Comparison of ENCODE assay signal across 8 cellular contexts in the genomic region with DNA sequence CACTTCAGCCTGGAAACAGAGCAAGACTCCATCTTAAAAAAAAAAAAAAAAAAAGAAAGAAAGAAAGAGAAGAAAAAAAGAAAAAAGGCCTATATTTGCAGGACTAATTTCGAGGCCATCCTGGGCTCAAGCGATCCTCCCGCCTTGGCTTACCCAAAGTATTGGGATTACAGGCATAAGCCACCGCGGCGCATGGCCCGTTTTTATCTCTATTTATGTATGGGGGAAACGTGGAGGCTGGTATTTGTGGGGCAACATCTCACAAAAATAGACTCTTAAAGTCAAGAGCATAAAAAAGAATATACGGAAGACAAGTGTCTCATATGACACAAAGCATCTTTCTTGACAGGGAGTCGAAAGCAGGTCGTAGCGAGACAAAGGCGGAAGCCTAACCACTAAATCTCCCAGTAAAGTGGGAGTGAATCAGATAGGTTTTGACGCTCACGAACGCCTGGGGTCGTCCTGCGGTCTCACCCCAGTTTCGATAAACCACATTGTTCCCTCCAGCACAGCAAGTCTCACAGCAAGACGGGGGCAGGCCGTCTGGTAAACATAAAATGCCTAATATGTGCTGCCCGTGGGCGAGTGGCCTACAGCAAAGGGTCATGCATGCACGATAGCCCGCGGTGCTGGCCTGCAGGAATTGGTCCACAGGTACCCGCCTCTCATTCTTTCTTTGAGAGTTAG. TPM values are rescaled to one million over a fixed set of nuclear protein-coding genes. Genes with fewer than 3 reads are reported as not detected.
DNase-seq lines count a peak whose midpoint lies in the region; ATAC-seq and TF ChIP-seq lines count a peak whose summit lies in the region.

No MANE protein-coding gene starts in this region.

- no peak for TF ChIP-seq POLR2A in heart left ventricle (IDR thresholded peaks at IDR 0.05)

- no peak for ATAC-seq in heart left ventricle
- ATAC-seq in left cardiac atrium = no peak
- no peak for ATAC-seq in lower lobe of right lung

- H3K27me3 Mint-ChIP-seq in activated naive CD4-positive, alpha-beta T cell treated with anti-CD3 and anti-CD28 coated beads, Interleukin-2, amount 10 ng/mL, durations not matched to agents 7 days and 5 days = peaks cover 38% of the 10 kb centered on the region
- peaks cover 27% of the 10 kb centered on the region for H3K27me3 Mint-ChIP-seq in type B pancreatic cell

- CTCF ChIA-PET in activated naive CD4-positive, alpha-beta T cell treated with anti-CD3 and anti-CD28 coated beads, Interleukin-2, amount 10 ng/mL, durations not matched to agents 7 days and 5 days (lab: Charles Lee) = interaction anchor here (1.2 kb wide), 3 partner anchors 33 to 37 kb away, joined by 3 read pairs; no protein-coding TSS in a partner anchor

- peaks cover 13% of the 10 kb centered on the region for H3K36me3 Mint-ChIP-seq in activated naive CD4-positive, alpha-beta T cell treated with anti-CD3 and anti-CD28 coated beads, Interleukin-2, amount 10 ng/mL, durations not matched to agents 7 days and 5 days
- peaks cover 14% of the 10 kb centered on the region for H3K36me3 Mint-ChIP-seq in type B pancreatic cell

- no peaks in the 10 kb centered on the region for H3K27me3 ChIP-seq in heart left ventricle
- H3K27me3 ChIP-seq in lower lobe of right lung (ENCODE audit: low read depth) = no peaks in the 10 kb centered on the region

- H3K4me1 Mint-ChIP-seq in activated naive CD4-positive, alpha-beta T cell treated with anti-CD3 and anti-CD28 coated beads, Interleukin-2, amount 10 ng/mL, durations not matched to agents 7 days and 5 days = peaks cover 83% of the 10 kb centered on the region
- H3K4me1 Mint-ChIP-seq in type B pancreatic cell (ENCODE audit: unreplicated experiment) = peaks cover 40% of the 10 kb centered on the region

- H3K4me3 ChIP-seq in heart left ventricle = peak overlapping the region in 6 of 12 donors; percentile 70 to 93 (median 82)
- peak overlapping the region; percentile 84 for H3K4me3 ChIP-seq in lower lobe of right lung

- H3K36me3 ChIP-seq in heart left ventricle = peaks cover 0 to 2% (median 0%) of the 10 kb centered on the region in 9 donors
- no peaks in the 10 kb centered on the region for H3K36me3 ChIP-seq in lower lobe of right lung

- no peak for DNase-seq in heart left ventricle
- no peak for DNase-seq in left cardiac atrium
- DNase-seq in activated naive CD4-positive, alpha-beta T cell treated with anti-CD3 and anti-CD28 coated beads, Interleukin-2, amount 10 ng/mL, durations not matched to agents 7 days and 5 days = peak; percentile 66
- DNase-seq in lower lobe of right lung = no peak
- DNase-seq in type B pancreatic cell (ENCODE audit: extremely low spot score, unreplicated experiment) = no peak
- no peak for DNase-seq in A172 (ENCODE audit: low spot score)
- no peak for DNase-seq in EL
- DNase-seq in SW480 (ENCODE audit: low spot score) = no peak

- H3K27ac ChIP-seq in heart left ventricle (peak overlapping the region in 9 of 12 donors; percentile 92 to 100 (median 97)), lower lobe of right lung (peak overlapping the region; percentile 97)

- TF ChIP-seq CTCF in heart left ventricle (IDR thresholded peaks at IDR 0.05) (no peak), lower lobe of right lung (IDR thresholded peaks at IDR 0.05) (no peak), type B pancreatic cell (conservative IDR thresholded peaks at IDR 0.05) (no peak)

- H3K9me3 ChIP-seq in heart left ventricle (no peaks in the 10 kb centered on the region), lower lobe of right lung (no peaks in the 10 kb centered on the region)

- intact Hi-C loops in heart left ventricle (cut with DNase I) (loop anchor here in 3 of 10 donors (5.0 kb wide), 2 partner anchors 34 to 41 kb away; partner anchors contain the start of gene TRIM52 (in 2 of the 3)), left cardiac atrium (cut with DNase I) (no loop called here), lower lobe of right lung (cut with DNase I) (no loop called here)

- H3K9me3 Mint-ChIP-seq in activated naive CD4-positive, alpha-beta T cell treated with anti-CD3 and anti-CD28 coated beads, Interleukin-2, amount 10 ng/mL, durations not matched to agents 7 days and 5 days = no peaks in the 10 kb centered on the region
- H3K9me3 Mint-ChIP-seq in type B pancreatic cell = no peaks in the 10 kb centered on the region

- 58 to 74% (median 67%) methylated on average over 19 to 27 of the region's 27 CpGs for WGBS in heart left ventricle, 4 donors

- peak overlapping the region; percentile 96 for H3K4me3 Mint-ChIP-seq in activated naive CD4-positive, alpha-beta T cell treated with anti-CD3 and anti-CD28 coated beads, Interleukin-2, amount 10 ng/mL, durations not matched to agents 7 days and 5 days
- H3K4me3 Mint-ChIP-seq in type B pancreatic cell = peak overlapping the region; percentile 99

- peaks cover 0 to 65% (median 25%) of the 10 kb centered on the region in 12 donors for H3K4me1 ChIP-seq in heart left ventricle
- peaks cover 58% of the 10 kb centered on the region for H3K4me1 ChIP-seq in lower lobe of right lung

- peak overlapping the region; percentile 98 for H3K27ac Mint-ChIP-seq in activated naive CD4-positive, alpha-beta T cell treated with anti-CD3 and anti-CD28 coated beads, Interleukin-2, amount 10 ng/mL, durations not matched to agents 7 days and 5 days
- peak overlapping the region; percentile 100 for H3K27ac Mint-ChIP-seq in type B pancreatic cell

RNA-seq across cellular contexts. Expression of gene TRIM41, which starts 1.8 kb away (rescaled TPM):
- 10 to 100 TPM; 12.3 to 27.3 (median 23.9) TPM for total RNA-seq in heart left ventricle
- polyA plus RNA-seq in heart left ventricle = 10 to 100 TPM; 20.2 TPM
- total RNA-seq in left cardiac atrium = 10 to 100 TPM; 17.1 to 19.1 TPM
- total RNA-seq in lower lobe of right lung = 29.1 TPM
- total RNA-seq in type B pancreatic cell (ENCODE audit: low replicate concordance) = 22.1 and 31.2 TPM in 2 replicates
- 10.3 and 18.2 TPM in 2 replicates for total RNA-seq in A172 (2014; rRNA removed; shearing (Covaris generic))

RNA-seq across cellular contexts. Expression of gene TRIM7, which starts 16.3 kb away (rescaled TPM):
- total RNA-seq in heart left ventricle = 10 to 100 TPM in 1 of 9 donors, 1 to 10 TPM in 8; 3.7 to 10.2 (median 6.7) TPM
- polyA plus RNA-seq in heart left ventricle = 10 to 100 TPM in 1 of 2 donors, 1 to 10 TPM in 1; 3.6 to 11.0 TPM
- 1 to 10 TPM; 5.9 to 9.0 TPM for total RNA-seq in left cardiac atrium
- total RNA-seq in lower lobe of right lung = 4.3 TPM
- total RNA-seq in type B pancreatic cell (ENCODE audit: low replicate concordance) = 0.58 and 0.76 TPM in 2 replicates
- total RNA-seq in A172 (2014; rRNA removed; shearing (Covaris generic)) = 19.0 and 29.8 TPM in 2 replicates

RNA-seq across cellular contexts. Expression of gene RACK1, which starts 22.5 kb away (rescaled TPM):
- total RNA-seq in heart left ventricle (1,000 to 10,000 TPM in 2 of 9 donors, 100 to 1,000 TPM in 7; 560 to 1,237 (median 771) TPM), left cardiac atrium (100 to 1,000 TPM; 713 to 792 TPM), lower lobe of right lung (1,202 TPM), type B pancreatic cell (ENCODE audit: low replicate concordance) (1,864 and 2,055 TPM in 2 replicates)
- 1,000 to 10,000 TPM in 1 of 2 donors, 100 to 1,000 TPM in 1; 876 to 2,287 TPM for polyA plus RNA-seq in heart left ventricle
- 2,696 and 2,799 TPM in 2 replicates for total RNA-seq in A172 (2014; rRNA removed; shearing (Covaris generic))

RNA-seq across cellular contexts. Expression of gene TRIM52, which starts 39.7 kb away (rescaled TPM):
- total RNA-seq in heart left ventricle = 10 to 100 TPM in 1 of 9 donors, 1 to 10 TPM in 8; 5.6 to 12.8 (median 7.6) TPM
- polyA plus RNA-seq in heart left ventricle = 10 to 100 TPM in 1 of 2 donors, 1 to 10 TPM in 1; 5.9 to 10.3 TPM
- total RNA-seq in left cardiac atrium = 10 to 100 TPM in 1 of 2 donors, 1 to 10 TPM in 1; 9.8 to 10.1 TPM
- 20.8 TPM for total RNA-seq in lower lobe of right lung
- 10.1 and 14.1 TPM in 2 replicates for total RNA-seq in type B pancreatic cell (ENCODE audit: low replicate concordance)
- total RNA-seq in A172 (2014; rRNA removed; shearing (Covaris generic)) = 8.5 and 13.2 TPM in 2 replicates
